11 cellular contexts compared by ENCODE assay signal in the genomic region with DNA sequence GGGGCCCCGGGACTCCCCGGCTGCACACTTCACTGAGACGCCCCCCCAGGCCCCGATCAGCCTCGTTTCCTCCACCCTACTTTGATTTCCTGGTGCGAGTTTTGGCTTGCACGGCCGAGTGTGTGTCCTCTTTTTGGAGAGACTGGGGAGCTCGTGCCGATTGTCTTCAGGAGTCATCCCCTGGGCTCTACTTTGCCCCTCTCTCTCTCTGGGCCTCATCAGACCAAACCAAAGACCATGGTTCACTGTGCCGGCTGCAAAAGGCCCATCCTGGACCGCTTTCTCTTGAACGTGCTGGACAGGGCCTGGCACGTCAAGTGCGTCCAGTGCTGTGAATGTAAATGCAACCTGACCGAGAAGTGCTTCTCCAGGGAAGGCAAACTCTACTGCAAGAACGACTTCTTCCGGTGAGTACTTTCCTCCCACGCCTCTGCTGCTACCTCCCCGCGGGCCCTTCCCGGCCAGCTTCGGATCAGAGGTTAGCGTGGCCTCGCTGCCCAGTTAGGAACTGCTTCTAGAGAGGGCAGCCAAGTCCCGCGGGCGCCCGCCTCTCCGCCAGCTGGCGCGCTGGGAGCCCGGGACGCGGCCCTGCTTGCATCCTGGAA. TPM values are rescaled to one million over a fixed set of nuclear protein-coding genes. Genes with fewer than 3 reads are reported as not detected.
DNase-seq lines count a peak whose midpoint lies in the region; TF ChIP-seq lines count a peak whose summit lies in the region.
"Had no signal": no experiment of that assay in that cellular context is flagged by ENCODE, and none has a peak within 500 bp of the region (broad histone marks: within the 10 kb centered on the region; RNA-seq: fewer than 3 reads in every experiment).

No MANE protein-coding gene starts in this region.

- H3K4me2 ChIP-seq in OCI-LY3 (ENCODE audit: low read length): peak overlapping the region; percentile 64

- DNase-seq in DMS 273 (lab: John Stamatoyannopoulos, UW; ENCODE audit: unreplicated experiment) (peak; percentile 80), DMS 273 treated with DMSO at 0.1 percent for 48 hours (lab: John Stamatoyannopoulos, UW) (no peak), choroid plexus epithelial cell (ENCODE audit: low read depth) (peak; percentile 48), neural crest cell (ENCODE audit: low read depth, low spot score) (peak; percentile 31), germinal center (ENCODE audit: low spot score) (no peak), NCI-H69 (lab: John Stamatoyannopoulos, UW) (no peak), foreskin melanocyte (no peak)
- DNase-seq: 8988T, colonic mucosa had no signal

- H3K9ac ChIP-seq in OCI-LY3 (ENCODE audit: low read length): no peak overlapping the region
- H3K9ac ChIP-seq: parathyroid adenoma had no signal

- no peak overlapping the region for H3K27ac ChIP-seq in OCI-LY3 (ENCODE audit: low read length)
- H3K27ac ChIP-seq: colonic mucosa, parathyroid adenoma had no signal

- peaks cover 16% of the 10 kb centered on the region for H3K27me3 ChIP-seq in OCI-LY3 (ENCODE audit: low read depth, low read length)

- peaks cover 46% of the 10 kb centered on the region for H3K4me1 Mint-ChIP-seq in neural crest cell

- H3K27ac Mint-ChIP-seq in neural crest cell (ENCODE audit: unreplicated experiment): no peak overlapping the region

- H2AFZ ChIP-seq in OCI-LY3 (ENCODE audit: low read depth, low read length): no peak overlapping the region
- H2AFZ ChIP-seq: parathyroid adenoma had no signal

- TF ChIP-seq CTCF in OCI-LY3 (IDR thresholded peaks at IDR 0.05; ENCODE audit: low read depth, low read length): no peak
- TF ChIP-seq CTCF in choroid plexus epithelial cell (conservative IDR thresholded peaks at IDR 0.05; ENCODE audit: low read depth, low read length): no peak
- TF ChIP-seq CTCF in neural crest cell (conservative IDR thresholded peaks at IDR 0.05): no peak

- H4K20me1 ChIP-seq in OCI-LY3 (ENCODE audit: insufficient read depth, low read length): no peaks in the 10 kb centered on the region

- H3K36me3 Mint-ChIP-seq in neural crest cell (ENCODE audit: low read depth): peaks cover 4% of the 10 kb centered on the region

- H3K9me3 Mint-ChIP-seq in neural crest cell: no peaks in the 10 kb centered on the region

- H3K4me3 ChIP-seq in OCI-LY3 (ENCODE audit: low read length): peak overlapping the region; percentile 71
- H3K4me3 ChIP-seq in choroid plexus epithelial cell (ENCODE audit: low read depth, low read length): no peak overlapping the region

- no peaks in the 10 kb centered on the region for H3K79me2 ChIP-seq in OCI-LY3 (ENCODE audit: low read length)
- H3K79me2 ChIP-seq: parathyroid adenoma had no signal

- peak overlapping the region; percentile 82 for H3K4me3 Mint-ChIP-seq in neural crest cell

- no peaks in the 10 kb centered on the region for H3K9me3 ChIP-seq in OCI-LY3 (ENCODE audit: insufficient read depth, low read length)
- H3K9me3 ChIP-seq: colonic mucosa had no signal

- no peaks in the 10 kb centered on the region for H3K4me1 ChIP-seq in OCI-LY3 (ENCODE audit: low read length)
- H3K4me1 ChIP-seq: parathyroid adenoma had no signal

- no peaks in the 10 kb centered on the region for H3K36me3 ChIP-seq in OCI-LY3 (replicated peaks; ENCODE audit: low read depth, low read length)
- H3K36me3 ChIP-seq: colonic mucosa had no signal

- peaks cover 100% of the 10 kb centered on the region for H3K27me3 Mint-ChIP-seq in neural crest cell (ENCODE audit: low read depth)

RNA-seq across cellular contexts. Expression of gene LHX1, which starts 0.8 kb away (rescaled TPM):
- 0.43 and 1.1 TPM in 2 replicates for total RNA-seq in neural crest cell
- total RNA-seq: colonic mucosa had no signal

RNA-seq across cellular contexts. Expression of gene AATF, which starts 10.7 kb away (rescaled TPM):
- total RNA-seq in neural crest cell: 68.3 and 68.7 TPM in 2 replicates

Comparison
In these comparisons a context has a peak if more than half of its experiments do, and no peak if none do; other contexts are left out.
1. DNase-seq: peak in DMS 273 (single experiment), choroid plexus epithelial cell (single experiment) and neural crest cell (single experiment); none in DMS 273 treated with DMSO at 0.1 percent for 48 hours (single experiment), germinal center (single experiment), NCI-H69 (single experiment) and foreskin melanocyte (single experiment).